ENCODE assay signal across 25 cellular contexts in genomic region chr19:47569331-47569730, GRCh38. TPM values are rescaled to one million over a fixed set of nuclear protein-coding genes. Genes with fewer than 3 reads are reported as not detected.
"Had no signal": no experiment of that assay in that cellular context is flagged by ENCODE, and none has a peak within 500 bp of the region (broad histone marks: within the 10 kb centered on the region; RNA-seq: fewer than 3 reads in every experiment).

No MANE protein-coding gene starts in this region.

- H3K27me3 ChIP-seq: ovary, right atrium auricular region, right lobe of liver, tibial nerve had no signal

- H3K36me3 ChIP-seq: left ventricle myocardium inferior, ovary, right atrium auricular region, right lobe of liver, tibial nerve, upper lobe of left lung had no signal

- DNase-seq: hypothalamus; immature natural killer cell; kidney; left colon; left ventricle myocardium inferior; midbrain; mucosa of descending colon; naive thymus-derived CD4-positive, alpha-beta T cell; ovary; right lobe of liver; stimulated activated CD4-positive, alpha-beta T cell treated with anti-CD3 and anti-CD28 coated beads, Interleukin-1b, Interleukin-23, amount 100 ng/mL, for 48 hours; stimulated activated CD4-positive, alpha-beta T cell treated with anti-CD3 and anti-CD28 coated beads, Interleukin-2, amount 100 ng/mL, for 48 hours; stimulated activated CD4-positive, alpha-beta T cell treated with anti-CD3 and anti-CD28 coated beads, Interleukin-4, amount 100 ng/mL, for 4 hours; stimulated activated CD8-positive, alpha-beta memory T cell treated with anti-CD3 and anti-CD28 coated beads, Interleukin-4, amount 100 ng/mL, for 48 hours; stimulated activated naive CD4-positive, alpha-beta T cell treated with Interleukin-2 at 50 U/mL for 16 hours; stimulated activated naive CD8-positive, alpha-beta T cell treated with anti-CD3 and anti-CD28 coated beads, Interleukin-15, amount 100 ng/mL, for 72 hours; substantia nigra had no signal

- H3K4me1 ChIP-seq: right lobe of liver had no signal

- H3K4me3 ChIP-seq: left ventricle myocardium inferior, lung, mucosa of descending colon, ovary, right atrium auricular region, right lobe of liver, smooth muscle cell, tibial nerve, upper lobe of left lung had no signal

- H3K4me2 ChIP-seq: smooth muscle cell had no signal

- ATAC-seq: left colon; mucosa of descending colon; naive thymus-derived CD4-positive, alpha-beta T cell; natural killer cell treated with Interleukin-12 subunit alpha and Interleukin-12 subunit beta and Interleukin-15 and Interleukin-18, amount 100 ng/mL, for 72 hours; right lobe of liver; stimulated activated memory B cell treated with anti-CD40 and anti-IgM and Interleukin-4, amounts not matched to agents 10 μg/mL and 1 μg/mL and 100 μg/mL, for 72 hours; stimulated activated naive CD8-positive, alpha-beta T cell treated with anti-CD3 and anti-CD28 coated beads, Interleukin-15, amount 100 ng/mL, for 72 hours had no signal

- H3K27ac ChIP-seq: left ventricle myocardium inferior, ovary, right atrium auricular region, right lobe of liver, tibial nerve, upper lobe of left lung had no signal

RNA-seq across cellular contexts. Expression of gene ZNF541, which starts 3.6 kb away (rescaled TPM):
- polyA plus RNA-seq: immature natural killer cell, neural cell, smooth muscle cell had no signal
